Comparison of ENCODE assay signal across 8 cellular contexts in genomic region chr6:99359800-99360199, GRCh38. TPM values are rescaled to one million over a fixed set of nuclear protein-coding genes. Genes with fewer than 3 reads are reported as not detected.
"Had no signal": no experiment of that assay in that cellular context is flagged by ENCODE, and none has a peak within 500 bp of the region (broad histone marks: within the 10 kb centered on the region; RNA-seq: fewer than 3 reads in every experiment).

No MANE protein-coding gene starts in this region.

- H3K4me3 ChIP-seq: GM12878 had no signal

- ATAC-seq: GM12878 had no signal

- FAIRE-seq: G401.6, GM12878, GM12891, GM12892, GM18507, GM19239 had no signal

- DNase-seq: GDM1, GF-D8 had no signal

RNA-seq across cellular contexts. Expression of gene FAXC, which starts 10.3 kb away (rescaled TPM):
- total RNA-seq: GM12878 had no signal
- polyA plus RNA-seq: GM12878 had no signal
